2 cellular contexts compared by ENCODE assay signal in the genomic region with DNA sequence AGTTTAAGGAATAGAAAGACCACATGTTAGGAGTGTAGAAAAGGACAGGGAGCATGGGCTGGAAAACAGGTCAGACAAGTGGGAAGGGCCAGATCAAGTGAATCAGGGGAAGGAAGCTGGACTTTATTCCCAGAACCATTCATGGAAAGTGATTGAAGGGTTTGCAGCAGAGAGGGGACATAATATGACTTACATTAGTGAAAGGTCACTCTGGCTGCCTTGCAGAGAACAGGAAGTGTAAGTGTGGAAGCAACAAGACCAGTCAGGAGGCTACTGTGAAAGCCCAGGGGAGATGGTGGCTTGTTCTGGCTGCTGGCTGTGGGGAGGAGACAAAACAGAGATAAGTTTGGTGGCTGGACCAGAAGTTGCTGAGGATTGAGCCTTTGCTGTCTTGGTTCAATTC.
TF ChIP-seq lines count a peak whose summit lies in the region.

No MANE protein-coding gene starts in this region.

TF ChIP-seq in SK-N-SH, 30 proteins besides CTCF, POLR2A, EP300 and RAD21 (continued from another document):
- TF ChIP-seq, protein P1, sequence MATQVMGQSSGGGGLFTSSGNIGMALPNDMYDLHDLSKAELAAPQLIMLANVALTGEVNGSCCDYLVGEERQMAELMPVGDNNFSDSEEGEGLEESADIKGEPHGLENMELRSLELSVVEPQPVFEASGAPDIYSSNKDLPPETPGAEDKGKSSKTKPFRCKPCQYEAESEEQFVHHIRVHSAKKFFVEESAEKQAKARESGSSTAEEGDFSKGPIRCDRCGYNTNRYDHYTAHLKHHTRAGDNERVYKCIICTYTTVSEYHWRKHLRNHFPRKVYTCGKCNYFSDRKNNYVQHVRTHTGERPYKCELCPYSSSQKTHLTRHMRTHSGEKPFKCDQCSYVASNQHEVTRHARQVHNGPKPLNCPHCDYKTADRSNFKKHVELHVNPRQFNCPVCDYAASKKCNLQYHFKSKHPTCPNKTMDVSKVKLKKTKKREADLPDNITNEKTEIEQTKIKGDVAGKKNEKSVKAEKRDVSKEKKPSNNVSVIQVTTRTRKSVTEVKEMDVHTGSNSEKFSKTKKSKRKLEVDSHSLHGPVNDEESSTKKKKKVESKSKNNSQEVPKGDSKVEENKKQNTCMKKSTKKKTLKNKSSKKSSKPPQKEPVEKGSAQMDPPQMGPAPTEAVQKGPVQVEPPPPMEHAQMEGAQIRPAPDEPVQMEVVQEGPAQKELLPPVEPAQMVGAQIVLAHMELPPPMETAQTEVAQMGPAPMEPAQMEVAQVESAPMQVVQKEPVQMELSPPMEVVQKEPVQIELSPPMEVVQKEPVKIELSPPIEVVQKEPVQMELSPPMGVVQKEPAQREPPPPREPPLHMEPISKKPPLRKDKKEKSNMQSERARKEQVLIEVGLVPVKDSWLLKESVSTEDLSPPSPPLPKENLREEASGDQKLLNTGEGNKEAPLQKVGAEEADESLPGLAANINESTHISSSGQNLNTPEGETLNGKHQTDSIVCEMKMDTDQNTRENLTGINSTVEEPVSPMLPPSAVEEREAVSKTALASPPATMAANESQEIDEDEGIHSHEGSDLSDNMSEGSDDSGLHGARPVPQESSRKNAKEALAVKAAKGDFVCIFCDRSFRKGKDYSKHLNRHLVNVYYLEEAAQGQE (IDR thresholded peaks at IDR 0.05; ENCODE audit: low read depth, low read length): no peak
- no peak for TF ChIP-seq YY1 (IDR thresholded peaks at IDR 0.05; ENCODE audit: low read depth)
- TF ChIP-seq, protein P2, sequence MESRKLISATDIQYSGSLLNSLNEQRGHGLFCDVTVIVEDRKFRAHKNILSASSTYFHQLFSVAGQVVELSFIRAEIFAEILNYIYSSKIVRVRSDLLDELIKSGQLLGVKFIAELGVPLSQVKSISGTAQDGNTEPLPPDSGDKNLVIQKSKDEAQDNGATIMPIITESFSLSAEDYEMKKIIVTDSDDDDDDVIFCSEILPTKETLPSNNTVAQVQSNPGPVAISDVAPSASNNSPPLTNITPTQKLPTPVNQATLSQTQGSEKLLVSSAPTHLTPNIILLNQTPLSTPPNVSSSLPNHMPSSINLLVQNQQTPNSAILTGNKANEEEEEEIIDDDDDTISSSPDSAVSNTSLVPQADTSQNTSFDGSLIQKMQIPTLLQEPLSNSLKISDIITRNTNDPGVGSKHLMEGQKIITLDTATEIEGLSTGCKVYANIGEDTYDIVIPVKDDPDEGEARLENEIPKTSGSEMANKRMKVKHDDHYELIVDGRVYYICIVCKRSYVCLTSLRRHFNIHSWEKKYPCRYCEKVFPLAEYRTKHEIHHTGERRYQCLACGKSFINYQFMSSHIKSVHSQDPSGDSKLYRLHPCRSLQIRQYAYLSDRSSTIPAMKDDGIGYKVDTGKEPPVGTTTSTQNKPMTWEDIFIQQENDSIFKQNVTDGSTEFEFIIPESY (IDR thresholded peaks at IDR 0.05; ENCODE audit: borderline replicate concordance, low read depth): no peak
- TF ChIP-seq NRF1 (IDR thresholded peaks at IDR 0.05; ENCODE audit: low read depth, low read length): no peak

TF ChIP-seq in SK-N-SH treated with all-trans-retinoic acid at 6 μM for 48 hours, 23 proteins besides CTCF, POLR2A, EP300 and RAD21 (continued from another document):
- TF ChIP-seq, protein P3, sequence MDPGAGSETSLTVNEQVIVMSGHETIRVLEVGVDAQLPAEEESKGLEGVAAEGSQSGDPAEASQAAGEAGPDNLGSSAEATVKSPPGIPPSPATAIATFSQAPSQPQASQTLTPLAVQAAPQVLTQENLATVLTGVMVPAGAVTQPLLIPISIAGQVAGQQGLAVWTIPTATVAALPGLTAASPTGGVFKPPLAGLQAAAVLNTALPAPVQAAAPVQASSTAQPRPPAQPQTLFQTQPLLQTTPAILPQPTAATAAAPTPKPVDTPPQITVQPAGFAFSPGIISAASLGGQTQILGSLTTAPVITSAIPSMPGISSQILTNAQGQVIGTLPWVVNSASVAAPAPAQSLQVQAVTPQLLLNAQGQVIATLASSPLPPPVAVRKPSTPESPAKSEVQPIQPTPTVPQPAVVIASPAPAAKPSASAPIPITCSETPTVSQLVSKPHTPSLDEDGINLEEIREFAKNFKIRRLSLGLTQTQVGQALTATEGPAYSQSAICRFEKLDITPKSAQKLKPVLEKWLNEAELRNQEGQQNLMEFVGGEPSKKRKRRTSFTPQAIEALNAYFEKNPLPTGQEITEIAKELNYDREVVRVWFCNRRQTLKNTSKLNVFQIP (CRISPR knock-in tag; IDR thresholded peaks at IDR 0.05; ENCODE audit: borderline replicate concordance, low read depth): no peak
- no peak for TF ChIP-seq BACH2 (CRISPR knock-in tag; IDR thresholded peaks at IDR 0.05; ENCODE audit: borderline replicate concordance)
- no peak for TF ChIP-seq ZFP3 (CRISPR knock-in tag; IDR thresholded peaks at IDR 0.05)
- TF ChIP-seq, protein P4, sequence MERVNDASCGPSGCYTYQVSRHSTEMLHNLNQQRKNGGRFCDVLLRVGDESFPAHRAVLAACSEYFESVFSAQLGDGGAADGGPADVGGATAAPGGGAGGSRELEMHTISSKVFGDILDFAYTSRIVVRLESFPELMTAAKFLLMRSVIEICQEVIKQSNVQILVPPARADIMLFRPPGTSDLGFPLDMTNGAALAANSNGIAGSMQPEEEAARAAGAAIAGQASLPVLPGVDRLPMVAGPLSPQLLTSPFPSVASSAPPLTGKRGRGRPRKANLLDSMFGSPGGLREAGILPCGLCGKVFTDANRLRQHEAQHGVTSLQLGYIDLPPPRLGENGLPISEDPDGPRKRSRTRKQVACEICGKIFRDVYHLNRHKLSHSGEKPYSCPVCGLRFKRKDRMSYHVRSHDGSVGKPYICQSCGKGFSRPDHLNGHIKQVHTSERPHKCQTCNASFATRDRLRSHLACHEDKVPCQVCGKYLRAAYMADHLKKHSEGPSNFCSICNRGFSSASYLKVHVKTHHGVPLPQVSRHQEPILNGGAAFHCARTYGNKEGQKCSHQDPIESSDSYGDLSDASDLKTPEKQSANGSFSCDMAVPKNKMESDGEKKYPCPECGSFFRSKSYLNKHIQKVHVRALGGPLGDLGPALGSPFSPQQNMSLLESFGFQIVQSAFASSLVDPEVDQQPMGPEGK (CRISPR knock-in tag; IDR thresholded peaks at IDR 0.05; ENCODE audit: borderline replicate concordance): no peak
- TF ChIP-seq, protein P5, sequence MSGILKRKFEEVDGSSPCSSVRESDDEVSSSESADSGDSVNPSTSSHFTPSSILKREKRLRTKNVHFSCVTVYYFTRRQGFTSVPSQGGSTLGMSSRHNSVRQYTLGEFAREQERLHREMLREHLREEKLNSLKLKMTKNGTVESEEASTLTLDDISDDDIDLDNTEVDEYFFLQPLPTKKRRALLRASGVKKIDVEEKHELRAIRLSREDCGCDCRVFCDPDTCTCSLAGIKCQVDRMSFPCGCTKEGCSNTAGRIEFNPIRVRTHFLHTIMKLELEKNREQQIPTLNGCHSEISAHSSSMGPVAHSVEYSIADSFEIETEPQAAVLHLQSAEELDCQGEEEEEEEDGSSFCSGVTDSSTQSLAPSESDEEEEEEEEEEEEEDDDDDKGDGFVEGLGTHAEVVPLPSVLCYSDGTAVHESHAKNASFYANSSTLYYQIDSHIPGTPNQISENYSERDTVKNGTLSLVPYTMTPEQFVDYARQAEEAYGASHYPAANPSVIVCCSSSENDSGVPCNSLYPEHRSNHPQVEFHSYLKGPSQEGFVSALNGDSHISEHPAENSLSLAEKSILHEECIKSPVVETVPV (CRISPR knock-in tag; IDR thresholded peaks at IDR 0.05): no peak
- no peak for TF ChIP-seq ZNF70 (CRISPR knock-in tag; IDR thresholded peaks at IDR 0.05)
